10 cellular contexts compared by ENCODE assay signal in genomic region chr14:100076630-100077029, GRCh38. TPM values are rescaled to one million over a fixed set of nuclear protein-coding genes. Genes with fewer than 3 reads are reported as not detected.
DNase-seq lines count a peak whose midpoint lies in the region; ATAC-seq and TF ChIP-seq lines count a peak whose summit lies in the region.
"Had no signal": no experiment of that assay in that cellular context is flagged by ENCODE, and none has a peak within 500 bp of the region (broad histone marks: within the 10 kb centered on the region; RNA-seq: fewer than 3 reads in every experiment).

No MANE protein-coding gene starts in this region.

- no peaks in the 10 kb centered on the region for H3K27me3 ChIP-seq in thymus (ENCODE audit: control insufficient read depth, insufficient read depth)

- POLR2A ChIA-PET in activated CD8-positive, alpha-beta T cell treated with anti-CD3 and anti-CD28 coated beads for 36 hours (lab: Charles Lee): interaction anchor here (3.7 to 24.7 kb wide), 3 partner anchors 7 to 26 kb away, joined by 14 to 840 read pairs (median 521); partner anchors contain the start of gene EVL

- CTCF ChIA-PET in activated CD8-positive, alpha-beta T cell treated with anti-CD3 and anti-CD28 coated beads for 36 hours (lab: Charles Lee): interaction anchor here (0.8 to 26.8 kb wide), 9 partner anchors 6 to 157 kb away, joined by 3 to 913 read pairs (median 6); no protein-coding TSS in a partner anchor

- 78% methylated on average over 7 of the region's 7 CpGs for WGBS in thymus

- peaks cover 87% of the 10 kb centered on the region for H3K4me1 Mint-ChIP-seq in activated CD4-positive, alpha-beta T cell treated with anti-CD3 and anti-CD28 coated beads, Interleukin-2, amount 10 ng/mL, durations not matched to agents 24 days and 14 days
- H3K4me1 Mint-ChIP-seq in activated CD8-positive, alpha-beta T cell treated with anti-CD3 and anti-CD28 coated beads for 36 hours (ENCODE audit: low read depth): peaks cover 92% of the 10 kb centered on the region

- no peaks in the 10 kb centered on the region for H3K9me3 Mint-ChIP-seq in activated CD4-positive, alpha-beta T cell treated with anti-CD3 and anti-CD28 coated beads, Interleukin-2, amount 10 ng/mL, durations not matched to agents 24 days and 14 days
- H3K9me3 Mint-ChIP-seq in activated CD8-positive, alpha-beta T cell treated with anti-CD3 and anti-CD28 coated beads for 36 hours: no peaks in the 10 kb centered on the region

- peaks cover 17% of the 10 kb centered on the region for H3K36me3 ChIP-seq in thymus (ENCODE audit: control insufficient read depth, insufficient read depth)

- H3K9me3 ChIP-seq in thymus (ENCODE audit: control insufficient read depth): no peaks in the 10 kb centered on the region

- H3K4me3 Mint-ChIP-seq in activated CD4-positive, alpha-beta T cell treated with anti-CD3 and anti-CD28 coated beads, Interleukin-2, amount 10 ng/mL, durations not matched to agents 24 days and 14 days: peak overlapping the region; percentile 79
- H3K4me3 Mint-ChIP-seq in activated CD8-positive, alpha-beta T cell treated with anti-CD3 and anti-CD28 coated beads for 36 hours: peak overlapping the region; percentile 72

- H3K36me3 Mint-ChIP-seq in activated CD4-positive, alpha-beta T cell treated with anti-CD3 and anti-CD28 coated beads, Interleukin-2, amount 10 ng/mL, durations not matched to agents 24 days and 14 days (ENCODE audit: low read depth): peaks cover 54% of the 10 kb centered on the region
- H3K36me3 Mint-ChIP-seq in activated CD8-positive, alpha-beta T cell treated with anti-CD3 and anti-CD28 coated beads for 36 hours (ENCODE audit: low read depth): peaks cover 82% of the 10 kb centered on the region

- no peak overlapping the region for H3K4me3 ChIP-seq in thymus (ENCODE audit: low read length)

- no peaks in the 10 kb centered on the region for H3K27me3 Mint-ChIP-seq in activated CD4-positive, alpha-beta T cell treated with anti-CD3 and anti-CD28 coated beads, Interleukin-2, amount 10 ng/mL, durations not matched to agents 24 days and 14 days
- H3K27me3 Mint-ChIP-seq in activated CD8-positive, alpha-beta T cell treated with anti-CD3 and anti-CD28 coated beads for 36 hours: no peaks in the 10 kb centered on the region

- peak; percentile 63 for DNase-seq in activated CD4-positive, alpha-beta T cell treated with anti-CD3 and anti-CD28 coated beads, Interleukin-2, amount 10 ng/mL, durations not matched to agents 24 days and 14 days
- no peak for DNase-seq in activated CD4-positive, alpha-beta T cell treated with anti-CD3 and anti-CD28 coated beads, Interleukin-2, amount 50 U/mL, for 1 hour
- DNase-seq in activated CD8-positive, alpha-beta T cell treated with anti-CD3 and anti-CD28 coated beads for 36 hours: peak; percentile 30
- DNase-seq in hepatic stellate cell (ENCODE audit: low spot score) (peak; percentile 19), ecto neural progenitor cell (ENCODE audit: low spot score) (no peak), NCI-H345 treated with DMSO at 0.1 percent for 48 hours (lab: John Stamatoyannopoulos, UW; ENCODE audit: unreplicated experiment) (no peak)
- DNase-seq: NCI-H345 had no signal

- peak overlapping the region; percentile 91 for H3K27ac Mint-ChIP-seq in activated CD4-positive, alpha-beta T cell treated with anti-CD3 and anti-CD28 coated beads, Interleukin-2, amount 10 ng/mL, durations not matched to agents 24 days and 14 days
- peak overlapping the region; percentile 99 for H3K27ac Mint-ChIP-seq in activated CD8-positive, alpha-beta T cell treated with anti-CD3 and anti-CD28 coated beads for 36 hours

- intact Hi-C loops in activated CD4-positive, alpha-beta T cell treated with anti-CD3 and anti-CD28 coated beads, Interleukin-2, amount 10 ng/mL, durations not matched to agents 24 days and 14 days (cut with micrococcal nuclease): no loop called here
- intact Hi-C loops in activated CD8-positive, alpha-beta T cell treated with anti-CD3 and anti-CD28 coated beads for 36 hours (cut with micrococcal nuclease): no loop called here

- no peak for ATAC-seq in activated CD8-positive, alpha-beta T cell treated with anti-CD3 and anti-CD28 coated beads for 36 hours
- no peak for ATAC-seq in HG02610 (IDR thresholded peaks at IDR 0.05; ENCODE audit: unreplicated experiment)

- peaks cover 84% of the 10 kb centered on the region for H3K4me1 ChIP-seq in thymus (ENCODE audit: control insufficient read depth, insufficient read depth, low read length)

- no peak for TF ChIP-seq CTCF in activated CD8-positive, alpha-beta T cell treated with anti-CD3 and anti-CD28 coated beads for 36 hours (IDR thresholded peaks at IDR 0.05)

- peak overlapping the region; percentile 48 for H3K27ac ChIP-seq in thymus (ENCODE audit: low read depth)
- H3K27ac ChIP-seq: C4-2B had no signal

RNA-seq across cellular contexts. Expression of gene EVL, which starts 11.4 kb away (rescaled TPM):
- total RNA-seq in activated CD4-positive, alpha-beta T cell treated with anti-CD3 and anti-CD28 coated beads, Interleukin-2, amount 10 ng/mL, durations not matched to agents 24 days and 14 days: 268 and 285 TPM in 2 replicates
- 100 to 1,000 TPM; 340 to 351 TPM for total RNA-seq in activated CD8-positive, alpha-beta T cell treated with anti-CD3 and anti-CD28 coated beads for 36 hours
- polyA plus RNA-seq in thymus: 233 TPM

Comparison
In these comparisons a context has a peak if more than half of its experiments do, and no peak if none do; other contexts are left out.
1. DNase-seq: peak in activated CD4-positive, alpha-beta T cell treated with anti-CD3 and anti-CD28 coated beads, Interleukin-2, amount 10 ng/mL, durations not matched to agents 24 days and 14 days (single experiment), activated CD8-positive, alpha-beta T cell treated with anti-CD3 and anti-CD28 coated beads for 36 hours (single experiment) and hepatic stellate cell (single experiment); none in activated CD4-positive, alpha-beta T cell treated with anti-CD3 and anti-CD28 coated beads, Interleukin-2, amount 50 U/mL, for 1 hour (single experiment), ecto neural progenitor cell (single experiment) and NCI-H345 treated with DMSO at 0.1 percent for 48 hours (single experiment).